Comparison of ENCODE assay signal across 8 cellular contexts in genomic region chr12:89245090-89245489, GRCh38.
DNase-seq lines count a peak whose midpoint lies in the region; ATAC-seq, FAIRE-seq and TF ChIP-seq lines count a peak whose summit lies in the region.

No MANE protein-coding gene starts in this region.

- no peak for TF ChIP-seq CTCF in RWPE1 (conservative IDR thresholded peaks at IDR 0.05; ENCODE audit: low read depth)

- H3K4me1 Mint-ChIP-seq in natural killer cell treated with Interleukin-12 subunit alpha and Interleukin-12 subunit beta and Interleukin-15 and Interleukin-18, amount 100 ng/mL, for 72 hours (ENCODE audit: low read depth in 2 of 2) = peaks cover 25 to 34% of the 10 kb centered on the region in 2 donors

- H3K36me3 Mint-ChIP-seq in natural killer cell treated with Interleukin-12 subunit alpha and Interleukin-12 subunit beta and Interleukin-15 and Interleukin-18, amount 100 ng/mL, for 72 hours = peaks cover 9% of the 10 kb centered on the region

- CTCF ChIA-PET in RWPE1 (lab: Yijun Ruan, JAX) = interaction anchor here (1.1 kb wide), 1 partner anchor 17 kb away, joined by 3 read pairs; no protein-coding TSS in a partner anchor

- H3K27ac ChIP-seq in RWPE1 = no peak overlapping the region

- peak; percentile 85 to 94 for ATAC-seq in natural killer cell treated with Interleukin-12 subunit alpha and Interleukin-12 subunit beta and Interleukin-15 and Interleukin-18, amount 100 ng/mL, for 72 hours
- no peak for ATAC-seq in HG02759 (IDR thresholded peaks at IDR 0.05; ENCODE audit: unreplicated experiment)

- POLR2A ChIA-PET in RWPE1 (lab: Yijun Ruan, JAX; ENCODE audit: low non-redundant PET) = no interaction called here

- peaks cover 7% of the 10 kb centered on the region for H3K9me3 Mint-ChIP-seq in natural killer cell treated with Interleukin-12 subunit alpha and Interleukin-12 subunit beta and Interleukin-15 and Interleukin-18, amount 100 ng/mL, for 72 hours

- H3K27ac Mint-ChIP-seq in natural killer cell treated with Interleukin-12 subunit alpha and Interleukin-12 subunit beta and Interleukin-15 and Interleukin-18, amount 100 ng/mL, for 72 hours = peak overlapping the region; percentile 25 to 66

- H3K27me3 Mint-ChIP-seq in natural killer cell treated with Interleukin-12 subunit alpha and Interleukin-12 subunit beta and Interleukin-15 and Interleukin-18, amount 100 ng/mL, for 72 hours = no peaks in the 10 kb centered on the region

- FAIRE-seq in HTR-8/SVneo (lab: Jason Lieb, UNC) = no peak

- DNase-seq in GF-D8 (lab: John Stamatoyannopoulos, UW) (peak; percentile 86), OCI-M1 (lab: John Stamatoyannopoulos, UW) (peak; percentile 41), amniotic epithelial cell (ENCODE audit: low read depth) (peak; percentile 56), HTR-8/SVneo (ENCODE audit: insufficient read length, low spot score) (no peak), occipital lobe (lab: John Stamatoyannopoulos, UW) (no peak), RWPE1 (ENCODE audit: low spot score) (no peak)
- no peak for DNase-seq in natural killer cell treated with Interleukin-12 subunit alpha and Interleukin-12 subunit beta and Interleukin-15 and Interleukin-18, amount 100 ng/mL, for 72 hours (ENCODE audit: low spot score)

- H3K4me3 Mint-ChIP-seq in natural killer cell treated with Interleukin-12 subunit alpha and Interleukin-12 subunit beta and Interleukin-15 and Interleukin-18, amount 100 ng/mL, for 72 hours = peak overlapping the region; percentile 63

Comparison
In these comparisons a context has a peak if more than half of its experiments do, and no peak if none do; other contexts are left out.
1. DNase-seq: peak in GF-D8 (single experiment), OCI-M1 (single experiment) and amniotic epithelial cell (single experiment); none in natural killer cell treated with Interleukin-12 subunit alpha and Interleukin-12 subunit beta and Interleukin-15 and Interleukin-18, amount 100 ng/mL, for 72 hours (single experiment), HTR-8/SVneo (single experiment), occipital lobe (single experiment) and RWPE1 (single experiment).